Comparison of ENCODE assay signal across 18 cellular contexts in genomic region chr3:11555211-11555782, GRCh38.
DNase-seq lines count a peak whose midpoint lies in the region; ATAC-seq and TF ChIP-seq lines count a peak whose summit lies in the region.
"Had no signal": no experiment of that assay in that cellular context is flagged by ENCODE, and none has a peak within 500 bp of the region (broad histone marks: within the 10 kb centered on the region; RNA-seq: fewer than 3 reads in every experiment).

No MANE protein-coding gene starts in this region.

- H2AK5ac ChIP-seq in mesendoderm (ENCODE audit: low read length) = no peak overlapping the region

- no peak overlapping the region for H2BK5ac ChIP-seq in mesendoderm (ENCODE audit: low read length)

- H3K56ac ChIP-seq in mesendoderm (ENCODE audit: low read length) = no peak overlapping the region

- DNase-seq in activated CD8-positive, alpha-beta T cell treated with anti-CD3 and anti-CD28 coated beads for 36 hours = no peak
- no peak for DNase-seq in activated CD8-positive, alpha-beta T cell treated with anti-CD3 and anti-CD28 coated beads, Interleukin-2, amount 10 ng/mL, durations not matched to agents 7 days and 5 days
- DNase-seq in osteocyte (ENCODE audit: extremely low spot score, unreplicated experiment) = no peak
- DNase-seq in tibial nerve (ENCODE audit: low spot score in 2 of 2) = peak in 1 of 2 donors; percentile 13
- DNase-seq in SHP77 treated with DMSO at 0.1 percent for 48 hours (lab: John Stamatoyannopoulos, UW) = no peak
- no peak for DNase-seq in SW 1271 (lab: John Stamatoyannopoulos, UW)
- DNase-seq in mesendoderm = no peak
- DNase-seq: activated CD4-positive, CD25-positive, alpha-beta regulatory T cell treated with anti-CD3 and anti-CD28 coated beads, Interleukin-2, amount 50 U/mL, for 72 hours; CD4-positive, alpha-beta memory T cell; NCI-H1417 treated with DMSO at 0.1 percent for 48 hours; NCI-H526; T-helper 1 cell had no signal

- no peak overlapping the region for H3K4me3 ChIP-seq in gastroesophageal sphincter
- H3K4me3 ChIP-seq in tibial nerve = no peak overlapping the region
- H3K4me3 ChIP-seq in mesendoderm (ENCODE audit: low read length) = no peak overlapping the region
- H3K4me3 ChIP-seq: GM12878, Peyer's patch had no signal

- H3K36me3 ChIP-seq in gastroesophageal sphincter (peaks cover 0 to 55% of the 10 kb centered on the region in 2 donors), tibial nerve (peaks cover 0 to 40% (median 0%) of the 10 kb centered on the region in 3 donors), mesendoderm (ENCODE audit: control insufficient read depth, insufficient read depth, low read length) (peaks cover 2% of the 10 kb centered on the region)

- H3K9ac ChIP-seq in mesendoderm (ENCODE audit: low read length) = no peak overlapping the region
- H3K9ac ChIP-seq: KMS-11 had no signal

- H3K79me1 ChIP-seq in mesendoderm (ENCODE audit: low read length) = peaks cover 3% of the 10 kb centered on the region

- no peak overlapping the region for H4K8ac ChIP-seq in mesendoderm (ENCODE audit: low read depth, low read length)

- POLR2A ChIA-PET in activated CD8-positive, alpha-beta T cell treated with anti-CD3 and anti-CD28 coated beads for 36 hours (lab: Charles Lee) = interaction anchor here (1.0 to 1.2 kb wide), 3 partner anchors 11 to 95 kb away, joined by 3 to 5 read pairs (median 3); no protein-coding TSS in a partner anchor
- POLR2A ChIA-PET in activated CD8-positive, alpha-beta T cell treated with anti-CD3 and anti-CD28 coated beads, Interleukin-2, amount 10 ng/mL, durations not matched to agents 7 days and 5 days (lab: Charles Lee) = no interaction called here

- CTCF ChIA-PET in activated CD8-positive, alpha-beta T cell treated with anti-CD3 and anti-CD28 coated beads for 36 hours (lab: Charles Lee) = no interaction called here
- CTCF ChIA-PET in activated CD8-positive, alpha-beta T cell treated with anti-CD3 and anti-CD28 coated beads, Interleukin-2, amount 10 ng/mL, durations not matched to agents 7 days and 5 days (lab: Charles Lee) = interaction anchor here (1.9 kb wide), 1 partner anchor 176 kb away, joined by 4 read pairs; no protein-coding TSS in a partner anchor

- peaks cover 0 to 78% (median 23%) of the 10 kb centered on the region in 3 donors for H3K4me1 ChIP-seq in gastroesophageal sphincter
- peaks cover 2 to 81% (median 69%) of the 10 kb centered on the region in 4 donors for H3K4me1 ChIP-seq in tibial nerve
- H3K4me1 ChIP-seq in mesendoderm (ENCODE audit: control insufficient read depth, low read depth, low read length) = no peaks in the 10 kb centered on the region

- TF ChIP-seq EP300 in gastroesophageal sphincter (IDR thresholded peaks at IDR 0.05) (no peak), tibial nerve (IDR thresholded peaks at IDR 0.05) (no peak)

- H3K27ac ChIP-seq in gastroesophageal sphincter (peak overlapping the region in 3 of 4 donors; percentile 54 to 62 (median 57)), tibial nerve (peak overlapping the region; percentile 47 to 97 (median 70)), mesendoderm (ENCODE audit: low read depth, low read length) (no peak overlapping the region)
- H3K27ac ChIP-seq: 22Rv1, KMS-11 had no signal

- no peak overlapping the region for H3K4me2 ChIP-seq in mesendoderm (ENCODE audit: low read length)
- H3K4me2 ChIP-seq: KMS-11 had no signal

- intact Hi-C loops in activated CD8-positive, alpha-beta T cell treated with anti-CD3 and anti-CD28 coated beads for 36 hours (cut with micrococcal nuclease) = loop anchor here (10.0 kb wide), 1 partner anchor 90 kb away; the partner anchor contains the start of gene VGLL4

- H2BK15ac ChIP-seq in mesendoderm (replicated peaks; ENCODE audit: low read depth) = no peak overlapping the region

- peaks cover 13% of the 10 kb centered on the region for H3K4me1 Mint-ChIP-seq in activated CD8-positive, alpha-beta T cell treated with anti-CD3 and anti-CD28 coated beads for 36 hours (ENCODE audit: low read depth)
- peaks cover 4% of the 10 kb centered on the region for H3K4me1 Mint-ChIP-seq in activated CD8-positive, alpha-beta T cell treated with anti-CD3 and anti-CD28 coated beads, Interleukin-2, amount 10 ng/mL, durations not matched to agents 7 days and 5 days (ENCODE audit: low read depth)
- peaks cover 84% of the 10 kb centered on the region for H3K4me1 Mint-ChIP-seq in osteocyte (ENCODE audit: unreplicated experiment)

- ATAC-seq in activated CD8-positive, alpha-beta T cell treated with anti-CD3 and anti-CD28 coated beads for 36 hours = peak; percentile 8
- ATAC-seq in activated CD8-positive, alpha-beta T cell treated with anti-CD3 and anti-CD28 coated beads, Interleukin-2, amount 10 ng/mL, durations not matched to agents 7 days and 5 days = no peak
- no peak for ATAC-seq in gastroesophageal sphincter
- ATAC-seq: GM12878, left lobe of liver had no signal

- H4K5ac ChIP-seq in mesendoderm (ENCODE audit: low read length) = no peak overlapping the region

- WGBS in gastroesophageal sphincter (ENCODE audit: low coverage in 1 of 2), 2 donors = 85 to 100% methylated on average over 2 to 8 of the region's 13 CpGs
- WGBS in tibial nerve, 2 donors = 73 to 74% methylated on average over 11 to 13 of the region's 13 CpGs
- WGBS in mesendoderm (ENCODE audit: extremely low coverage, insufficient coverage, low lambda C conversion rate) = no CpG with 5 or more reads among the region's 13 CpGs

- peaks cover 35% of the 10 kb centered on the region for H3K36me3 Mint-ChIP-seq in activated CD8-positive, alpha-beta T cell treated with anti-CD3 and anti-CD28 coated beads for 36 hours (ENCODE audit: low read depth)
- peaks cover 41% of the 10 kb centered on the region for H3K36me3 Mint-ChIP-seq in activated CD8-positive, alpha-beta T cell treated with anti-CD3 and anti-CD28 coated beads, Interleukin-2, amount 10 ng/mL, durations not matched to agents 7 days and 5 days (ENCODE audit: low read depth)
- peaks cover 48% of the 10 kb centered on the region for H3K36me3 Mint-ChIP-seq in osteocyte (ENCODE audit: unreplicated experiment)

- H2BK120ac ChIP-seq in mesendoderm (ENCODE audit: low read depth, low read length) = no peak overlapping the region

- TF ChIP-seq CTCF in activated CD8-positive, alpha-beta T cell treated with anti-CD3 and anti-CD28 coated beads for 36 hours (IDR thresholded peaks at IDR 0.05) = no peak
- TF ChIP-seq CTCF in gastroesophageal sphincter (IDR thresholded peaks at IDR 0.05) (no peak), osteocyte (IDR thresholded peaks at IDR 0.05) (no peak), tibial nerve (IDR thresholded peaks at IDR 0.05) (no peak)

- H3K9me3 ChIP-seq in gastroesophageal sphincter (no peaks in the 10 kb centered on the region), tibial nerve (no peaks in the 10 kb centered on the region)
- H3K9me3 ChIP-seq: Peyer's patch had no signal

- H3K4ac ChIP-seq in mesendoderm (ENCODE audit: low read depth, low read length) = no peak overlapping the region

- H3K23ac ChIP-seq in mesendoderm (ENCODE audit: low read length) = no peak overlapping the region

- TF ChIP-seq POLR2A in gastroesophageal sphincter (IDR thresholded peaks at IDR 0.05) (no peak), tibial nerve (IDR thresholded peaks at IDR 0.05) (no peak)

- H3K27ac Mint-ChIP-seq in activated CD8-positive, alpha-beta T cell treated with anti-CD3 and anti-CD28 coated beads for 36 hours = no peak overlapping the region
- no peak overlapping the region for H3K27ac Mint-ChIP-seq in activated CD8-positive, alpha-beta T cell treated with anti-CD3 and anti-CD28 coated beads, Interleukin-2, amount 10 ng/mL, durations not matched to agents 7 days and 5 days
- peak overlapping the region; percentile 70 for H3K27ac Mint-ChIP-seq in osteocyte (ENCODE audit: unreplicated experiment)

- H3K4me3 Mint-ChIP-seq in activated CD8-positive, alpha-beta T cell treated with anti-CD3 and anti-CD28 coated beads for 36 hours = no peak overlapping the region
- no peak overlapping the region for H3K4me3 Mint-ChIP-seq in activated CD8-positive, alpha-beta T cell treated with anti-CD3 and anti-CD28 coated beads, Interleukin-2, amount 10 ng/mL, durations not matched to agents 7 days and 5 days
- no peak overlapping the region for H3K4me3 Mint-ChIP-seq in osteocyte (ENCODE audit: unreplicated experiment)
- H3K4me3 Mint-ChIP-seq: CD4-positive, alpha-beta memory T cell had no signal

- no peak overlapping the region for H3K18ac ChIP-seq in mesendoderm (ENCODE audit: low read length)

- H3K79me2 ChIP-seq in mesendoderm (ENCODE audit: control insufficient read depth, insufficient read depth, low read length) = no peaks in the 10 kb centered on the region

- peaks cover 9% of the 10 kb centered on the region for H3K9me3 Mint-ChIP-seq in activated CD8-positive, alpha-beta T cell treated with anti-CD3 and anti-CD28 coated beads for 36 hours
- H3K9me3 Mint-ChIP-seq in activated CD8-positive, alpha-beta T cell treated with anti-CD3 and anti-CD28 coated beads, Interleukin-2, amount 10 ng/mL, durations not matched to agents 7 days and 5 days (ENCODE audit: insufficient read depth) = no peaks in the 10 kb centered on the region
- no peaks in the 10 kb centered on the region for H3K9me3 Mint-ChIP-seq in osteocyte (ENCODE audit: unreplicated experiment)
- H3K9me3 Mint-ChIP-seq: CD4-positive, alpha-beta memory T cell had no signal

- H3K27me3 ChIP-seq in gastroesophageal sphincter (no peaks in the 10 kb centered on the region), tibial nerve (no peaks in the 10 kb centered on the region), mesendoderm (ENCODE audit: insufficient read depth, low read length, poor library complexity) (no peaks in the 10 kb centered on the region)
- H3K27me3 ChIP-seq: Peyer's patch had no signal

- H3K27me3 Mint-ChIP-seq in activated CD8-positive, alpha-beta T cell treated with anti-CD3 and anti-CD28 coated beads for 36 hours = no peaks in the 10 kb centered on the region
- no peaks in the 10 kb centered on the region for H3K27me3 Mint-ChIP-seq in activated CD8-positive, alpha-beta T cell treated with anti-CD3 and anti-CD28 coated beads, Interleukin-2, amount 10 ng/mL, durations not matched to agents 7 days and 5 days (ENCODE audit: low read depth)
- H3K27me3 Mint-ChIP-seq in osteocyte (ENCODE audit: unreplicated experiment) = no peaks in the 10 kb centered on the region
- H3K27me3 Mint-ChIP-seq: CD4-positive, alpha-beta memory T cell had no signal
